Comparison of ENCODE assay signal across 8 cellular contexts in the genomic region with DNA sequence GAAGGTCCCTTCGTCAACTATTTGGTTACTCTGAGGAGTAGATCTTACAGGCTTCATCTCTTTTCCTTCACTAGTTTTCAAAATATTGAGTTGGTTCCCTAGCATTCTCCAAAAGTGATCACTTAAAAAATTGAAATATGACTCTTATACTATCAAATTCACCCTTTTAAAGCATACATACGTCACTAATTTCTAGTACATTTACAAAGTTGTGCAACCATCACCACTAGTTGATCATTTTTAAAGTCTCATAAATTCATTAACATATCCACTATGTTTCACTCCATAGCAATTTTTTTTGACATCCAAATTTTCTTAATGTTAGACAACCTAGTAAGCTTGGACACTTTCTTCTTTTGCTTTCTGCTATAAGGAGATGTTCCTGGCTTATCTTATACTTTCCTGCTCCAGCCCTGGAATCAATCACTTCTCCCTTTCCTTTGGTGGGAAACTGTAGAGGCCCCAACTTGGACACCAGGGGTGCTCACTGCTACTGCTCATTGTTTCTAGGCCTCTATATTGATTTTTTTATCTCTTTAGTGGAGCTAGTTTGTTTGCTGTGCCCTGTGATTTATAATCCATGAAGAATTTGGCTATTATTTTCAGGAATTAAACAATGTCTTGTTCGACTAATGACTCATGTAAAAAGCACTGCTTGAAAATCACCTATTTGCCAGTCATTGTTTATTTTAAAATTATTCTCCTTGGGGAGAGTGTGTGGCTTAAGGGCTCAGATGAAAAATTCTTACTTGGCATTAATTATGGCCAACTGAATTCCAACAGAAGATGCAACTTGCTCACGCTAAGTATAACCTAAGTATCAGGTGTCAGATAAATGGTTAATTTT. TPM values are rescaled to one million over a fixed set of nuclear protein-coding genes. Genes with fewer than 3 reads are reported as not detected.
DNase-seq lines count a peak whose midpoint lies in the region; ATAC-seq and TF ChIP-seq lines count a peak whose summit lies in the region.

No MANE protein-coding gene starts in this region.

- ATAC-seq in GM21737 (IDR thresholded peaks at IDR 0.05; ENCODE audit: unreplicated experiment) = no peak

- peak overlapping the region; percentile 51 for H3K4me3 Mint-ChIP-seq in osteocyte (ENCODE audit: unreplicated experiment)

- CTCF ChIA-PET in BJ (lab: Yijun Ruan, JAX) = no interaction called here

- DNase-seq in BJ (ENCODE audit: low read depth) (peak; percentile 14), caudate nucleus (lab: John Stamatoyannopoulos, UW) (no peak), osteocyte (ENCODE audit: extremely low spot score, unreplicated experiment) (no peak), GM20000 (ENCODE audit: low spot score) (no peak), HPDE6-E6E7 (ENCODE audit: extremely low spot score) (no peak), hypothalamus (lab: John Stamatoyannopoulos, UW) (no peak)

- H3K27ac ChIP-seq in HUES48 (ENCODE audit: low read depth, low read length) = peak overlapping the region; percentile 66
- peak overlapping the region; percentile 14 for H3K27ac ChIP-seq in caudate nucleus (ENCODE audit: low read depth, low read length)

- peaks cover 48% of the 10 kb centered on the region for H3K4me1 Mint-ChIP-seq in osteocyte (ENCODE audit: unreplicated experiment)

- POLR2A ChIA-PET in BJ (lab: Charles Lee) = interaction anchor here (0.5 to 0.7 kb wide), 2 partner anchors 32 to 109 kb away, joined by 8 to 12 read pairs; no protein-coding TSS in a partner anchor

- H3K27me3 ChIP-seq in BJ (ENCODE audit: control insufficient read depth, insufficient read depth, low read length) = no peaks in the 10 kb centered on the region
- H3K27me3 ChIP-seq in HUES48 (ENCODE audit: control insufficient read depth, insufficient read depth, low read length) = no peaks in the 10 kb centered on the region

- TF ChIP-seq CTCF in BJ (IDR thresholded peaks at IDR 0.05; ENCODE audit: insufficient read depth, low read depth, low read length) = no peak; the same call in 1 of the 2 replicates
- TF ChIP-seq CTCF in osteocyte (IDR thresholded peaks at IDR 0.05) = peak; percentile 35
- no peak for TF ChIP-seq CTCF in GM20000 (IDR thresholded peaks at IDR 0.05; ENCODE audit: extremely low read depth, missing control alignments)

- H3K4me3 ChIP-seq in BJ (ENCODE audit: low read depth, low read length) (no peak overlapping the region), HUES48 (ENCODE audit: low read depth, low read length) (no peak overlapping the region)

- peaks cover 30% of the 10 kb centered on the region for H3K4me1 ChIP-seq in HUES48 (ENCODE audit: control insufficient read depth, insufficient read depth, low read length)

- H3K9me3 ChIP-seq in HUES48 (ENCODE audit: control insufficient read depth, insufficient read depth, low read length) = no peaks in the 10 kb centered on the region

- no peaks in the 10 kb centered on the region for H3K27me3 Mint-ChIP-seq in osteocyte (ENCODE audit: unreplicated experiment)

- peak overlapping the region; percentile 99 for H3K27ac Mint-ChIP-seq in osteocyte (ENCODE audit: unreplicated experiment)

- H3K36me3 Mint-ChIP-seq in osteocyte (ENCODE audit: unreplicated experiment) = no peaks in the 10 kb centered on the region

- no peaks in the 10 kb centered on the region for H3K9me3 Mint-ChIP-seq in osteocyte (ENCODE audit: unreplicated experiment)

- no peaks in the 10 kb centered on the region for H3K36me3 ChIP-seq in BJ (ENCODE audit: control insufficient read depth, insufficient read depth, low read length)
- no peaks in the 10 kb centered on the region for H3K36me3 ChIP-seq in HUES48 (ENCODE audit: control insufficient read depth, insufficient read depth, low read length)

- peak overlapping the region; percentile 0; the same call in 1 of the 2 replicates for H3K9ac ChIP-seq in HUES48 (ENCODE audit: low read depth, low read length)

RNA-seq across cellular contexts. Expression of a gene that starts 4.0 kb away (rescaled TPM):
- 12.5 and 21.8 TPM in 2 replicates for polyA plus RNA-seq in BJ (2011; rRNA removed)
- polyA minus RNA-seq in BJ (2011; rRNA and poly(A)+ RNA removed) = 33.0 and 34.1 TPM in 2 replicates
- 84.6 and 90.0 TPM in 2 replicates for total RNA-seq in osteocyte
